In the genomic region with DNA sequence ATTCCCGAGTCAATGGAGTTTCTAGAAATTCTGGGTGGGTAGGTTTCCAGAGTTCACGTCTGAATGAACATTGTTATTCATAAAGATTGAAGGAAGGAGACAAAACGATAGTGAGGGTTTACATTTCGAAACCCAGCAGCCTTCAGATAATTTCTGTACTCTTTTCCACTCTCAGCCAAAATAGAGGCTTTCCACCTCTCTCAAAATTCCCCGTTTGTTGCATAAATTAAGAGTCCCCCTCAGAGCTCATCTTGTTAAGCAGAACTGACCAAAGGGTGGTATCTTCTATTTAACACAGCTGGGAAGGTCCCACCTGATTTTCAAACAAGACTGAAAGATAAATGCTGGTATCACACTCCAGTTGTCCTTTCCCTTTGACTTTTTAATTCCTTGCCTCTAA, we compare ENCODE assay signal across 22 cellular contexts. TPM values are rescaled to one million over a fixed set of nuclear protein-coding genes. Genes with fewer than 3 reads are reported as not detected.
A peak's percentile ranks its signal among the peaks of the same experiment; 100 is the strongest.
DNase-seq lines count a peak whose midpoint lies in the region; ATAC-seq, FAIRE-seq and TF ChIP-seq lines count a peak whose summit lies in the region.
"Had no signal": no experiment of that assay in that cellular context is flagged by ENCODE, and none has a peak within 500 bp of the region (broad histone marks: within the 10 kb centered on the region; RNA-seq: fewer than 3 reads in every experiment).

No MANE protein-coding gene starts in this region.

- TF ChIP-seq RAD21 in GM12878 (IDR thresholded peaks at IDR 0.05; ENCODE audit: insufficient read depth, low read depth, low read length) = no peak

- H3K4me2 ChIP-seq in GM12878 (ENCODE audit: control insufficient read depth, insufficient read depth) = no peak overlapping the region
- H3K4me2 ChIP-seq: A549; BLaER1 treated with 17β-estradiol and CSF1 and Interleukin-3, amounts not matched to agents 10 nM and 100 nM had no signal

- H3K4me1 ChIP-seq in GM12878 (ENCODE audit: control insufficient read depth, insufficient read depth, low read length) (no peaks in the 10 kb centered on the region), sigmoid colon (no peaks in the 10 kb centered on the region)
- H3K4me1 ChIP-seq: A549; BLaER1 treated with 17β-estradiol and CSF1 and Interleukin-3, amounts not matched to agents 10 nM and 100 nM had no signal

- H2AFZ ChIP-seq in GM12878 (ENCODE audit: control insufficient read depth, low read depth, low read length) = no peak overlapping the region

- in situ Hi-C loops in GM12878 (cut with MboI) = no loop called here

- TF ChIP-seq EP300 in GM12878 (IDR thresholded peaks at IDR 0.05; ENCODE audit: borderline replicate concordance in 1 of 2, control insufficient read depth in 1 of 2, low read depth in 2 of 2, low read length in 2 of 2) (no peak), sigmoid colon (IDR thresholded peaks at IDR 0.05) (no peak)

- RAD21 ChIA-PET in GM12878 (lab: Charles Lee; ENCODE audit: unreplicated experiment) = no interaction called here

- no peak for DNase-seq in GM12878 (ENCODE audit: low read depth, low spot score)
- no peak for DNase-seq in effector CD4-positive, alpha-beta T cell
- DNase-seq in sigmoid colon = no peak
- no peak for DNase-seq in globus pallidus (ENCODE audit: low spot score)
- DNase-seq in NK-92 treated with Interleukin-12 subunit alpha and Interleukin-12 subunit beta, amount 100 ng/mL, for 24 hours (lab: John Stamatoyannopoulos, UW) = no peak
- DNase-seq: CD8-positive, alpha-beta memory T cell; DND-41; GOT3; MV-4-11; NCI-H1417; NCI-H2029; NCI-H2171 treated with DMSO at 0.1 percent for 48 hours; NCI-H446 treated with DMSO at 0.1 percent for 48 hours; SW 1271 had no signal

- no peak overlapping the region for H3K4me3 ChIP-seq in GM12878
- H3K4me3 ChIP-seq in sigmoid colon = no peak overlapping the region
- H3K4me3 ChIP-seq: A549; BLaER1 treated with 17β-estradiol and CSF1 and Interleukin-3, amounts not matched to agents 10 nM and 100 nM; K562 had no signal

- POLR2A ChIA-PET in GM12878 (lab: Charles Lee) = no interaction called here

- no peaks in the 10 kb centered on the region for H3K27me3 ChIP-seq in GM12878 (replicated peaks in 1 of 2; ENCODE audit: control insufficient read depth in 2 of 2, insufficient read depth in 2 of 2, low read length in 1 of 2)
- no peaks in the 10 kb centered on the region for H3K27me3 ChIP-seq in sigmoid colon
- H3K27me3 ChIP-seq: BLaER1 treated with 17β-estradiol and CSF1 and Interleukin-3, amounts not matched to agents 10 nM and 100 nM had no signal

- SMC1A ChIA-PET in GM12878 (lab: Charles Lee; ENCODE audit: uncharacterized antibody, unreplicated experiment) = interaction anchor here (1.3 kb wide), 1 partner anchor 21 kb away, joined by 4 read pairs; the partner anchor contains the start of gene YARS2

- 2% methylated on average over 5 of the region's 5 CpGs for whole genome bisulfite sequencing in GM12878 (ENCODE audit: insufficient coverage, insufficient replicate concordance, low lambda C conversion rate, missing lambda C conversion rate)
- WGBS in sigmoid colon, 2 donors = 78 to 79% methylated on average over 5 of the region's 5 CpGs

- ATAC-seq in GM18858 (IDR thresholded peaks at IDR 0.05; ENCODE audit: unreplicated experiment) (peak; percentile 61), GM19463 (IDR thresholded peaks at IDR 0.05; ENCODE audit: unreplicated experiment) (peak; percentile 71), HG02852 (IDR thresholded peaks at IDR 0.05; ENCODE audit: unreplicated experiment) (peak; percentile 79), GM12878 (peak; percentile 75)
- ATAC-seq: A549, K562 had no signal

- H3K9me3 ChIP-seq in GM12878 (replicated peaks; ENCODE audit: control insufficient read depth, insufficient read depth, low read length) = no peaks in the 10 kb centered on the region
- no peaks in the 10 kb centered on the region for H3K9me3 ChIP-seq in sigmoid colon
- H3K9me3 ChIP-seq: A549; BLaER1 treated with 17β-estradiol and CSF1 and Interleukin-3, amounts not matched to agents 10 nM and 100 nM had no signal

- CTCF ChIA-PET in GM12878 (lab: Yijun Ruan, JAX) = no interaction called here

- BruUV-seq in GM12878 (replicated peaks; lab: Mats Ljungman, UMichigan) = no TSS peak

- H3K27ac ChIP-seq in GM12878 (ENCODE audit: control insufficient read depth, insufficient read depth) (no peak overlapping the region), sigmoid colon (no peak overlapping the region)
- H3K27ac ChIP-seq: A549; BLaER1 treated with 17β-estradiol and CSF1 and Interleukin-3, amounts not matched to agents 10 nM and 100 nM had no signal

- TF ChIP-seq CTCF in GM12878 (IDR thresholded peaks at IDR 0.05 in 2 of 3, conservative IDR thresholded peaks at IDR 0.05 in 1 of 3; ENCODE audit: control insufficient read depth in 2 of 3, extremely low read depth in 1 of 3, insufficient read depth in 1 of 3, low read depth in 3 of 3, low read length in 3 of 3) (no peak), sigmoid colon (IDR thresholded peaks at IDR 0.05) (no peak)

- no peak for FAIRE-seq in GM12878 (lab: Jason Lieb, UNC)
- FAIRE-seq: A549, G401.6, GM12892, K562 had no signal

- TF ChIP-seq POLR2A in GM12878 (IDR thresholded peaks at IDR 0.05; ENCODE audit: low read depth, low read length) = no peak
- TF ChIP-seq POLR2A in sigmoid colon (IDR thresholded peaks at IDR 0.05) = no peak

- H3K36me3 ChIP-seq in GM12878 (ENCODE audit: control insufficient read depth in 2 of 2, insufficient read depth in 2 of 2, low read length in 1 of 2) = no peaks in the 10 kb centered on the region
- no peaks in the 10 kb centered on the region for H3K36me3 ChIP-seq in sigmoid colon
- H3K36me3 ChIP-seq: BLaER1 treated with 17β-estradiol and CSF1 and Interleukin-3, amounts not matched to agents 10 nM and 100 nM had no signal

- no peaks in the 10 kb centered on the region for H4K20me1 ChIP-seq in GM12878 (ENCODE audit: control insufficient read depth, insufficient read depth)
- H4K20me1 ChIP-seq: BLaER1 treated with 17β-estradiol and CSF1 and Interleukin-3, amounts not matched to agents 10 nM and 100 nM had no signal

- no peak overlapping the region for H3K9ac ChIP-seq in GM12878 (ENCODE audit: control insufficient read depth, insufficient read depth, low read length)
- H3K9ac ChIP-seq: BLaER1 treated with 17β-estradiol and CSF1 and Interleukin-3, amounts not matched to agents 10 nM and 100 nM had no signal

- H3K79me2 ChIP-seq in GM12878 (ENCODE audit: control insufficient read depth, insufficient read depth, low read length) = no peaks in the 10 kb centered on the region

- intact Hi-C loops in GM12878 (cut with micrococcal nuclease; ENCODE audit: unreplicated experiment) (no loop called here), sigmoid colon (cut with DNase I) (no loop called here)

TF ChIP-seq in GM12878, 131 proteins besides CTCF, POLR2A, EP300 and RAD21:
- TF ChIP-seq RUNX3 (IDR thresholded peaks at IDR 0.05; ENCODE audit: low read length) (peak; percentile 11; the same call in 1 of the 2 replicates), ASH2L (IDR thresholded peaks at IDR 0.05; ENCODE audit: borderline replicate concordance, low read depth) (no peak), IKZF1 (conservative IDR thresholded peaks at IDR 0.05) (peak; percentile 27), SPI1 (IDR thresholded peaks at IDR 0.05; ENCODE audit: borderline replicate concordance, insufficient read depth, low read depth, low read length) (no peak), DPF2 (IDR thresholded peaks at IDR 0.05) (no peak)

RNA-seq across cellular contexts. Expression of gene YARS2, which starts 21.5 kb away (rescaled TPM):
- total RNA-seq in GM12878 (2013; cell fraction: nucleolus; rRNA removed) = 36.2 and 38.9 TPM in 2 replicates
- 29.6 and 33.9 TPM in 2 replicates for total RNA-seq in GM12878 (2014; rRNA removed)
- 28.0 and 31.3 TPM in 2 replicates for total RNA-seq in GM12878 (2014; rRNA removed; fragmentation: Illumina TruSeq; extraction: Trizol)
- 20.2 and 20.9 TPM in 2 replicates for total RNA-seq in GM12878 (2021)
- 9.0 TPM for polyA plus RNA-seq in GM12878 (2011; ENCODE audit: low read depth)
- polyA plus RNA-seq in GM12878 (2011; rRNA removed) = 29.4 and 46.4 TPM in 2 replicates
- 18.4 and 25.6 TPM in 2 replicates for polyA plus RNA-seq in GM12878 (2011; cell fraction: cytosol; rRNA removed)
- polyA plus RNA-seq in GM12878 (2011; cell fraction: nucleus; rRNA removed) = 21.5 and 21.8 TPM in 2 replicates
- 15.2 TPM in 2 replicates for polyA plus RNA-seq in GM12878 (2012)
- 22.1 and 24.8 TPM in 2 replicates for polyA plus RNA-seq in GM12878 (2014; fragmentation: Illumina TruSeq; extraction: Trizol)
- polyA plus RNA-seq in GM12878 (2014; fragmentation: Nextera tagmentation; extraction: Ambion mirVana) = 10 to 100 TPM; 13.4 to 20.0 TPM
- 27.5 and 29.7 TPM in 2 replicates for polyA plus RNA-seq in GM12878 (2014; rRNA removed)
- polyA plus RNA-seq in GM12878 (2016; fragmentation: Nextera tagmentation; extraction: Ambion mirVana) = 10 to 100 TPM; 41.6 to 46.7 TPM
- polyA minus RNA-seq in GM12878 (2011; rRNA and poly(A)+ RNA removed) = 14.9 and 19.2 TPM in 2 replicates
- polyA minus RNA-seq in GM12878 (2011; cell fraction: cytosol; rRNA and poly(A)+ RNA removed) = 10.1 and 11.0 TPM in 2 replicates
- polyA minus RNA-seq in GM12878 (2011; cell fraction: nucleus; rRNA and poly(A)+ RNA removed) = 18.5 and 36.4 TPM in 2 replicates
- total RNA-seq in sigmoid colon = 10 to 100 TPM; 10.0 to 15.5 (median 14.7) TPM
- 10 to 100 TPM in 2 of 3 donors, 1 to 10 TPM in 1; 8.4 to 19.9 (median 12.3) TPM for polyA plus RNA-seq in sigmoid colon
